Comparison of ENCODE assay signal across 8 cellular contexts in genomic region chr4:157992038-157992706, GRCh38.
DNase-seq lines count a peak whose midpoint lies in the region; ATAC-seq, FAIRE-seq and TF ChIP-seq lines count a peak whose summit lies in the region.
"Had no signal": no experiment of that assay in that cellular context is flagged by ENCODE, and none has a peak within 500 bp of the region (broad histone marks: within the 10 kb centered on the region; RNA-seq: fewer than 3 reads in every experiment).

No MANE protein-coding gene starts in this region.

- peak overlapping the region; percentile 92 for H2AFZ ChIP-seq in GM23248

- in situ Hi-C loops in GM23248 (cut with MboI), result loop anchor here (10.0 kb wide), 1 partner anchor 173 kb away; no protein-coding TSS in a partner anchor

- FAIRE-seq in TTC549 (lab: Jason Lieb, UNC), result peak; percentile 98

- WGBS in GM23248 (ENCODE audit: low coverage in 1 of 2, low lambda C conversion rate in 2 of 2, missing lambda C conversion rate in 2 of 2), 2 experiments, result 0 to 2% methylated on average over 6 of the region's 6 CpGs

- no peaks in the 10 kb centered on the region for H3K9me2 ChIP-seq in DOHH2 (replicated peaks; ENCODE audit: control insufficient read depth, low read length)
- no peaks in the 10 kb centered on the region for H3K9me2 ChIP-seq in GM23248 (ENCODE audit: insufficient read depth)

- H3F3A ChIP-seq in DOHH2 (ENCODE audit: control insufficient read depth, insufficient read depth), result no peaks in the 10 kb centered on the region
- no peaks in the 10 kb centered on the region for H3F3A ChIP-seq in GM23248 (ENCODE audit: insufficient read depth)

- no peaks in the 10 kb centered on the region for H4K20me1 ChIP-seq in DOHH2 (ENCODE audit: control insufficient read depth, insufficient read depth, low read depth, low read length)
- H4K20me1 ChIP-seq in GM23248 (ENCODE audit: insufficient read depth), result no peaks in the 10 kb centered on the region

- peak; percentile 57 for TF ChIP-seq CTCF in DOHH2 (IDR thresholded peaks at IDR 0.05; ENCODE audit: low read depth, low read length, poor library complexity, severe bottlenecking)
- peak; percentile 42 for TF ChIP-seq CTCF in foreskin fibroblast (IDR thresholded peaks at IDR 0.05; ENCODE audit: low read depth, low read length)
- TF ChIP-seq CTCF in neutrophil (IDR thresholded peaks at IDR 0.05), result peak; percentile 67

- no peak for ATAC-seq in HG03571 (IDR thresholded peaks at IDR 0.05; ENCODE audit: unreplicated experiment)

- no peaks in the 10 kb centered on the region for H3K36me3 ChIP-seq in DOHH2 (ENCODE audit: control insufficient read depth, low read length)
- no peaks in the 10 kb centered on the region for H3K36me3 ChIP-seq in GM23248 (ENCODE audit: low read depth)
- H3K36me3 ChIP-seq in neutrophil, result no peaks in the 10 kb centered on the region

- no peaks in the 10 kb centered on the region; the same call in 1 of the 2 replicates for H3K27me3 ChIP-seq in DOHH2 (ENCODE audit: control insufficient read depth, low read length)
- H3K27me3 ChIP-seq in GM23248 (replicated peaks; ENCODE audit: insufficient read depth), result no peaks in the 10 kb centered on the region
- no peaks in the 10 kb centered on the region for H3K27me3 ChIP-seq in neutrophil

- H3K4me1 ChIP-seq in DOHH2 (ENCODE audit: control insufficient read depth, low read length) (peaks cover 4% of the 10 kb centered on the region; the same call in 1 of the 2 replicates), GM23248 (ENCODE audit: insufficient read depth) (peaks cover 8% of the 10 kb centered on the region), neutrophil (ENCODE audit: control insufficient read depth in 1 of 2, insufficient read depth in 1 of 2, low read depth in 1 of 2, low read length in 1 of 2) (peaks cover 17% of the 10 kb centered on the region in 2 experiments)

- no peaks in the 10 kb centered on the region for H3K9me3 ChIP-seq in DOHH2 (ENCODE audit: control insufficient read depth, insufficient read depth, low read length)
- H3K9me3 ChIP-seq in GM23248 (ENCODE audit: low read depth), result no peaks in the 10 kb centered on the region
- H3K9me3 ChIP-seq in neutrophil, result no peaks in the 10 kb centered on the region

- H3K27ac ChIP-seq in DOHH2 (ENCODE audit: low read depth, low read length) (no peak overlapping the region), GM23248 (no peak overlapping the region), neutrophil (peak overlapping the region; percentile 54)

- H3K9ac ChIP-seq in GM23248, result peak overlapping the region; percentile 66

- H3K4me2 ChIP-seq in DOHH2 (ENCODE audit: low read length) (peak overlapping the region; percentile 45), GM23248 (ENCODE audit: unreplicated experiment) (peak overlapping the region; percentile 92)

- peak overlapping the region; percentile 37 for H3K4me3 ChIP-seq in DOHH2 (ENCODE audit: low read length)
- H3K4me3 ChIP-seq in GM23248, result peak overlapping the region; percentile 79
- H3K4me3 ChIP-seq in foreskin fibroblast (ENCODE audit: low read depth in 1 of 2, low read length in 2 of 2), result peak overlapping the region; percentile 41 to 50
- H3K4me3 ChIP-seq in neutrophil (ENCODE audit: low read depth in 1 of 2, low read length in 1 of 2), result peak overlapping the region in 1 of 2 experiments; percentile 3

- DNase-seq in GM23248 (peak; percentile 78), NCI-H1694 (lab: John Stamatoyannopoulos, UW) (peak; percentile 26), foreskin fibroblast (peak; percentile 64 to 89)
- DNase-seq: activated naive CD8-positive, alpha-beta T cell treated with anti-CD3 and anti-CD28 coated beads, Interleukin-2, amount 10 ng/mL, durations not matched to agents 7 days and 5 days had no signal

- no peaks in the 10 kb centered on the region for H3K79me2 ChIP-seq in DOHH2 (ENCODE audit: control insufficient read depth, low read length)
- no peaks in the 10 kb centered on the region for H3K79me2 ChIP-seq in GM23248 (ENCODE audit: insufficient read depth)

Comparison
In these comparisons a context has a peak if more than half of its experiments do, and no peak if none do; other contexts are left out.
1. DNase-seq: peak in every context shown above with its lines; median percentile 78 in GM23248; 76 in foreskin fibroblast; 26 in NCI-H1694.